15 cellular contexts compared by ENCODE assay signal in genomic region chr18:55307505-55307904, GRCh38.
A peak's percentile ranks its signal among the peaks of the same experiment; 100 is the strongest.
DNase-seq lines count a peak whose midpoint lies in the region; ATAC-seq lines count a peak whose summit lies in the region.
"Had no signal": no experiment of that assay in that cellular context is flagged by ENCODE, and none has a peak within 500 bp of the region (broad histone marks: within the 10 kb centered on the region; RNA-seq: fewer than 3 reads in every experiment).

No MANE protein-coding gene starts in this region.

- H3K4me3 Mint-ChIP-seq in T-helper 2 cell treated with Interferon-gamma antibody and Interleukin-4, amounts not matched to agents 5 μg/mL and 100 μg/mL, for 36 hours, result no peak overlapping the region
- H3K4me3 Mint-ChIP-seq: neural crest cell had no signal

- no peak overlapping the region for H3K27ac Mint-ChIP-seq in T-helper 2 cell treated with Interferon-gamma antibody and Interleukin-4, amounts not matched to agents 5 μg/mL and 100 μg/mL, for 36 hours

- peaks cover 55% of the 10 kb centered on the region for H3K4me1 ChIP-seq in Karpas-422 (ENCODE audit: low read length)

- H3K9me2 ChIP-seq in Karpas-422 (replicated peaks; ENCODE audit: insufficient read depth, low read length), result no peaks in the 10 kb centered on the region

- H3K4me3 ChIP-seq in Karpas-422 (ENCODE audit: low read length), result no peak overlapping the region
- H3K4me3 ChIP-seq: left lung, sigmoid colon had no signal

- peak overlapping the region; percentile 40 for H3K4me2 ChIP-seq in Karpas-422 (ENCODE audit: low read depth, low read length, poor library complexity, severe bottlenecking)

- H2AFZ ChIP-seq in Karpas-422 (ENCODE audit: low read length), result no peak overlapping the region

- no peaks in the 10 kb centered on the region for H3K9me3 ChIP-seq in Karpas-422 (ENCODE audit: low read length)
- H3K9me3 ChIP-seq: left lung, sigmoid colon had no signal

- H3K36me3 ChIP-seq in Karpas-422 (ENCODE audit: insufficient read depth, low read length), result peaks cover 5% of the 10 kb centered on the region; the same call in 1 of the 2 replicates
- H3K36me3 ChIP-seq: left lung, sigmoid colon had no signal

- peaks cover 98% of the 10 kb centered on the region for H3K79me2 ChIP-seq in Karpas-422 (ENCODE audit: low read length)

- H3K27me3 ChIP-seq in Karpas-422 (ENCODE audit: low read length), result no peaks in the 10 kb centered on the region
- H3K27me3 ChIP-seq: left lung, sigmoid colon had no signal

- ATAC-seq in GM18499 (IDR thresholded peaks at IDR 0.05; ENCODE audit: insufficient read depth, unreplicated experiment) (peak; percentile 56), GM19438 (IDR thresholded peaks at IDR 0.05; ENCODE audit: low read depth, unreplicated experiment) (peak; percentile 43), HG02938 (IDR thresholded peaks at IDR 0.05; ENCODE audit: unreplicated experiment) (peak; percentile 50)
- ATAC-seq: left lung had no signal

- H3K27me3 Mint-ChIP-seq in T-helper 2 cell treated with Interferon-gamma antibody and Interleukin-4, amounts not matched to agents 5 μg/mL and 100 μg/mL, for 36 hours (ENCODE audit: low read depth), result peaks cover 7% of the 10 kb centered on the region

- no peaks in the 10 kb centered on the region for H3K4me1 Mint-ChIP-seq in T-helper 2 cell treated with Interferon-gamma antibody and Interleukin-4, amounts not matched to agents 5 μg/mL and 100 μg/mL, for 36 hours (ENCODE audit: low read depth)

- H3K36me3 Mint-ChIP-seq in T-helper 2 cell treated with Interferon-gamma antibody and Interleukin-4, amounts not matched to agents 5 μg/mL and 100 μg/mL, for 36 hours (ENCODE audit: low read depth), result no peaks in the 10 kb centered on the region

- peak overlapping the region; percentile 43 for H3K27ac ChIP-seq in Karpas-422 (ENCODE audit: low read length)
- H3K27ac ChIP-seq: left lung, sigmoid colon had no signal

- H3K9ac ChIP-seq in Karpas-422 (ENCODE audit: low read length), result no peak overlapping the region

- peaks cover 4% of the 10 kb centered on the region; the same call in 1 of the 2 replicates for H4K20me1 ChIP-seq in Karpas-422 (ENCODE audit: insufficient read depth, low read depth, low read length)

- DNase-seq in Karpas-422 (no peak), HPDE6-E6E7 (ENCODE audit: extremely low spot score) (no peak), NCI-H2029 (lab: John Stamatoyannopoulos, UW) (no peak)
- DNase-seq in T-helper 2 cell treated with Interferon-gamma antibody and Interleukin-4, amounts not matched to agents 5 μg/mL and 100 μg/mL, for 36 hours (ENCODE audit: low spot score), result no peak
- no peak for DNase-seq in stimulated activated CD4-positive, alpha-beta T cell treated with anti-CD3 and anti-CD28 coated beads, Interleukin-1b, Interleukin-23, amount 100 ng/mL, for 48 hours
- DNase-seq: activated CD8-positive, alpha-beta memory T cell treated with anti-CD3 and anti-CD28 coated beads for 24 hours; activated naive CD4-positive, alpha-beta T cell; head of caudate nucleus; left lung; NCI-H2171; sigmoid colon had no signal

- H3K9me3 Mint-ChIP-seq in T-helper 2 cell treated with Interferon-gamma antibody and Interleukin-4, amounts not matched to agents 5 μg/mL and 100 μg/mL, for 36 hours, result no peaks in the 10 kb centered on the region
- H3K9me3 Mint-ChIP-seq: neural crest cell had no signal
